In the genomic region with DNA sequence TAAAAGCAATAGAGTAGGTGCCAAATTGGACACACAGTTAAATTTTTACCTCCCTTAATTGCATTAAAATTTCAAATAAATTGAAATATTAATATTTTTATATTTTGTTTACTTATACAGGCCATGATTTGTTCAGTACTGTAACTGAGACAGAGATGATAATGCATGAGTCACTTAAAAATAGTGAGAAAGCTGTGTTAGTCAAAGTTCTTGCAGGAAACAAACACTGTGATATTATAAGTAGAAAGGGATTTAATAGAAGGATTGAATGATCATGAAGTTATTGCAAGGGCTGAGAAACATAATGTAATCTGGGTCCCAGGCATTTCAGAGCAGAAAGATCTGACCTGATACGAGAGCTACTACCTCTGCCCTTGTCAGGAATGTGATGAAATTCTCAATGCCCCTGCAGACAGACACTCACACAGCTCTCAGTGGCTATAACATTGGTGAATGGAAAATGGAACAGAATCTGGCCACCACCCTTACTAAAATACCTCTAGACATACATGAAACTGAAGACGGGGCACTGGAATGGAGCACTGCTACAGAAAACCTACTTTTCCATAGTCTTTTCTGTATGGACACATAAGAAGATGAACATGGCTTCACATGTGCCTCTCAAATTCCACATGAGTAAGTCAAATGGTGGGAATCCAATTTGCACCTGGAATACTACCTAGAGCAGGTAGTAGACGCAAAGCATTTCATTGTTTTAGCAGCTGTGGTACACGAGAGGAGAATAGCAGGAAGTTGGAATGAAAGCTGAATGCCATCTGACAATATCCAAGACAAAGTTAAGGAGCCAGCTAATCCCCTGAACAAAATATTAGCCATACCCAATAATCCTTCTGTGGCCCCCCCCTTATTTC, we compare ENCODE assay signal across 3 cellular contexts.
TF ChIP-seq lines count a peak whose summit lies in the region.

No MANE protein-coding gene starts in this region.

TF ChIP-seq in A549, 52 proteins besides CTCF, POLR2A, EP300 and RAD21 (continued from another document):
- TF ChIP-seq JUNB (IDR thresholded peaks at IDR 0.05) (0 out of 2 replicates have a peak, but pooled peaks have one; percentile 25), CEBPB (IDR thresholded peaks at IDR 0.05) (no peak), RARB (CRISPR knock-in tag; IDR thresholded peaks at IDR 0.05) (no peak), NPAS2 (CRISPR knock-in tag; IDR thresholded peaks at IDR 0.05; ENCODE audit: borderline replicate concordance) (no peak), CBX2 (IDR thresholded peaks at IDR 0.05; ENCODE audit: borderline replicate concordance, low read depth) (no peak), CHD4 (IDR thresholded peaks at IDR 0.05; ENCODE audit: borderline replicate concordance) (no peak)
- TF ChIP-seq, protein P1, sequence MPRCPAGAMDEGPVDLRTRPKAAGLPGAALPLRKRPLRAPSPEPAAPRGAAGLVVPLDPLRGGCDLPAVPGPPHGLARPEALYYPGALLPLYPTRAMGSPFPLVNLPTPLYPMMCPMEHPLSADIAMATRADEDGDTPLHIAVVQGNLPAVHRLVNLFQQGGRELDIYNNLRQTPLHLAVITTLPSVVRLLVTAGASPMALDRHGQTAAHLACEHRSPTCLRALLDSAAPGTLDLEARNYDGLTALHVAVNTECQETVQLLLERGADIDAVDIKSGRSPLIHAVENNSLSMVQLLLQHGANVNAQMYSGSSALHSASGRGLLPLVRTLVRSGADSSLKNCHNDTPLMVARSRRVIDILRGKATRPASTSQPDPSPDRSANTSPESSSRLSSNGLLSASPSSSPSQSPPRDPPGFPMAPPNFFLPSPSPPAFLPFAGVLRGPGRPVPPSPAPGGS (IDR thresholded peaks at IDR 0.05) = no peak
- TF ChIP-seq, protein P2, sequence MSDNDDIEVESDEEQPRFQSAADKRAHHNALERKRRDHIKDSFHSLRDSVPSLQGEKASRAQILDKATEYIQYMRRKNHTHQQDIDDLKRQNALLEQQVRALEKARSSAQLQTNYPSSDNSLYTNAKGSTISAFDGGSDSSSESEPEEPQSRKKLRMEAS (IDR thresholded peaks at IDR 0.05) = 0 out of 2 replicates have a peak, but pooled peaks have one; percentile 8
- TF ChIP-seq, protein P3, sequence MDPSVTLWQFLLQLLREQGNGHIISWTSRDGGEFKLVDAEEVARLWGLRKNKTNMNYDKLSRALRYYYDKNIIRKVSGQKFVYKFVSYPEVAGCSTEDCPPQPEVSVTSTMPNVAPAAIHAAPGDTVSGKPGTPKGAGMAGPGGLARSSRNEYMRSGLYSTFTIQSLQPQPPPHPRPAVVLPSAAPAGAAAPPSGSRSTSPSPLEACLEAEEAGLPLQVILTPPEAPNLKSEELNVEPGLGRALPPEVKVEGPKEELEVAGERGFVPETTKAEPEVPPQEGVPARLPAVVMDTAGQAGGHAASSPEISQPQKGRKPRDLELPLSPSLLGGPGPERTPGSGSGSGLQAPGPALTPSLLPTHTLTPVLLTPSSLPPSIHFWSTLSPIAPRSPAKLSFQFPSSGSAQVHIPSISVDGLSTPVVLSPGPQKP (IDR thresholded peaks at IDR 0.05; ENCODE audit: low read depth, low read length) = no peak

TF ChIP-seq in WTC11, 78 proteins besides CTCF, POLR2A, EP300 and RAD21 (continued from another document and continues in another):
- TF ChIP-seq, protein P4, sequence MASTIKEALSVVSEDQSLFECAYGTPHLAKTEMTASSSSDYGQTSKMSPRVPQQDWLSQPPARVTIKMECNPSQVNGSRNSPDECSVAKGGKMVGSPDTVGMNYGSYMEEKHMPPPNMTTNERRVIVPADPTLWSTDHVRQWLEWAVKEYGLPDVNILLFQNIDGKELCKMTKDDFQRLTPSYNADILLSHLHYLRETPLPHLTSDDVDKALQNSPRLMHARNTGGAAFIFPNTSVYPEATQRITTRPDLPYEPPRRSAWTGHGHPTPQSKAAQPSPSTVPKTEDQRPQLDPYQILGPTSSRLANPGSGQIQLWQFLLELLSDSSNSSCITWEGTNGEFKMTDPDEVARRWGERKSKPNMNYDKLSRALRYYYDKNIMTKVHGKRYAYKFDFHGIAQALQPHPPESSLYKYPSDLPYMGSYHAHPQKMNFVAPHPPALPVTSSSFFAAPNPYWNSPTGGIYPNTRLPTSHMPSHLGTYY (CRISPR knock-in tag; IDR thresholded peaks at IDR 0.05) = no peak
- TF ChIP-seq, protein P2 (CRISPR knock-in tag; IDR thresholded peaks at IDR 0.05) = no peak
- TF ChIP-seq, protein P5, sequence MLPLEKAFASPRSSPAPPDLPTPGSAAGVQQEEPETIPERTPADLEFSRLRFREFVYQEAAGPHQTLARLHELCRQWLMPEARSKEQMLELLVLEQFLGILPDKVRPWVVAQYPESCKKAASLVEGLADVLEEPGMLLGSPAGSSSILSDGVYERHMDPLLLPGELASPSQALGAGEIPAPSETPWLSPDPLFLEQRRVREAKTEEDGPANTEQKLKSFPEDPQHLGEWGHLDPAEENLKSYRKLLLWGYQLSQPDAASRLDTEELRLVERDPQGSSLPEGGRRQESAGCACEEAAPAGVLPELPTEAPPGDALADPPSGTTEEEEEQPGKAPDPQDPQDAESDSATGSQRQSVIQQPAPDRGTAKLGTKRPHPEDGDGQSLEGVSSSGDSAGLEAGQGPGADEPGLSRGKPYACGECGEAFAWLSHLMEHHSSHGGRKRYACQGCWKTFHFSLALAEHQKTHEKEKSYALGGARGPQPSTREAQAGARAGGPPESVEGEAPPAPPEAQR (CRISPR knock-in tag; IDR thresholded peaks at IDR 0.05) = no peak
- TF ChIP-seq TEAD1 (CRISPR knock-in tag; IDR thresholded peaks at IDR 0.05) (no peak), CREM (CRISPR knock-in tag; IDR thresholded peaks at IDR 0.05) (no peak), ZNF121 (CRISPR knock-in tag; IDR thresholded peaks at IDR 0.05) (no peak), NR2C2 (CRISPR knock-in tag; IDR thresholded peaks at IDR 0.05) (no peak), SMAD3 (CRISPR knock-in tag; IDR thresholded peaks at IDR 0.05; ENCODE audit: borderline replicate concordance) (no peak), ZNF423 (CRISPR knock-in tag; IDR thresholded peaks at IDR 0.05) (no peak)
- TF ChIP-seq, protein P6, sequence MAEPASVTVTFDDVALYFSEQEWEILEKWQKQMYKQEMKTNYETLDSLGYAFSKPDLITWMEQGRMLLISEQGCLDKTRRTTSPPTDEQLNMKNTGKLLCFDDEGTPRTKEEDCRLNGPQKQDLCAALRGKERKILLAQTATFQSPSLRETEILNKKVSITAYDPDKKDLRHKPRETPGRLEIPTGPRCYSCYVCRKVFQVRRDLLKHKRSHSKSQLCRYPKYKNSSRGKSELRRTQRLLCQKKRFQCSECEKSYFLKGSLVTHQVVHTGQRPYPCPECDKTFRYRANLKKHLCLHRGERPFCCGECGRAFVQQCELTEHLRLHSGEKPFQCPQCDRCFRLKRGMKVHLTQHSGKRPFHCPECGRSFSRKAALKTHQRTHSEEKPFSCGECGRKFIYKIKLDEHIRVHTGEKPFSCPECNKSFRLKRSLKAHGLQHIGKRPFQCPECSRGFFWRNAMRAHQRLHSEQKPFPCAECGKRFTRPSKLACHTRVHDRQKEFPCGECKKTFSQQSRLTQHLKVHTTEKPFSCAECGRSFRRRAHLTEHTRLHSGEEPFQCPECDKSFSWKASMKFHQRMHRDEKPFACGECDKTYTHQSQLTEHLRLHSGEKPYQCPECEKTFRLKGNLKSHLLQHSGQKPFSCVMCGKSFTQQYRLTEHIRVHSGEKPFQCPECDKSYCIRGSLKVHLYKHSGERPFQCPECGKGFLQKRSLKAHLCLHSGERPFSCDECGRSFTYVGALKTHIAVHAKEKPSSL (CRISPR knock-in tag; conservative IDR thresholded peaks at IDR 0.05) = no peak
- TF ChIP-seq, protein P7, sequence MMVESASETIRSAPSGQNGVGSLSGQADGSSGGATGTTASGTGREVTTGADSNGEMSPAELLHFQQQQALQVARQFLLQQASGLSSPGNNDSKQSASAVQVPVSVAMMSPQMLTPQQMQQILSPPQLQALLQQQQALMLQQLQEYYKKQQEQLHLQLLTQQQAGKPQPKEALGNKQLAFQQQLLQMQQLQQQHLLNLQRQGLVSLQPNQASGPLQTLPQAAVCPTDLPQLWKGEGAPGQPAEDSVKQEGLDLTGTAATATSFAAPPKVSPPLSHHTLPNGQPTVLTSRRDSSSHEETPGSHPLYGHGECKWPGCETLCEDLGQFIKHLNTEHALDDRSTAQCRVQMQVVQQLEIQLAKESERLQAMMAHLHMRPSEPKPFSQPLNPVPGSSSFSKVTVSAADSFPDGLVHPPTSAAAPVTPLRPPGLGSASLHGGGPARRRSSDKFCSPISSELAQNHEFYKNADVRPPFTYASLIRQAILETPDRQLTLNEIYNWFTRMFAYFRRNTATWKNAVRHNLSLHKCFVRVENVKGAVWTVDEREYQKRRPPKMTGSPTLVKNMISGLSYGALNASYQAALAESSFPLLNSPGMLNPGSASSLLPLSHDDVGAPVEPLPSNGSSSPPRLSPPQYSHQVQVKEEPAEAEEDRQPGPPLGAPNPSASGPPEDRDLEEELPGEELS (CRISPR knock-in tag; IDR thresholded peaks at IDR 0.05) = no peak

TF ChIP-seq in SK-N-SH treated with all-trans-retinoic acid at 6 μM for 48 hours, 23 proteins besides CTCF, POLR2A, EP300 and RAD21 (continued from another document):
- no peak for TF ChIP-seq GLIS3 (CRISPR knock-in tag; IDR thresholded peaks at IDR 0.05)
- no peak for TF ChIP-seq PPARA (CRISPR knock-in tag; IDR thresholded peaks at IDR 0.05; ENCODE audit: borderline replicate concordance)
- TF ChIP-seq ARNTL (CRISPR knock-in tag; IDR thresholded peaks at IDR 0.05; ENCODE audit: borderline replicate concordance, low read depth) = no peak
- TF ChIP-seq, protein P8, sequence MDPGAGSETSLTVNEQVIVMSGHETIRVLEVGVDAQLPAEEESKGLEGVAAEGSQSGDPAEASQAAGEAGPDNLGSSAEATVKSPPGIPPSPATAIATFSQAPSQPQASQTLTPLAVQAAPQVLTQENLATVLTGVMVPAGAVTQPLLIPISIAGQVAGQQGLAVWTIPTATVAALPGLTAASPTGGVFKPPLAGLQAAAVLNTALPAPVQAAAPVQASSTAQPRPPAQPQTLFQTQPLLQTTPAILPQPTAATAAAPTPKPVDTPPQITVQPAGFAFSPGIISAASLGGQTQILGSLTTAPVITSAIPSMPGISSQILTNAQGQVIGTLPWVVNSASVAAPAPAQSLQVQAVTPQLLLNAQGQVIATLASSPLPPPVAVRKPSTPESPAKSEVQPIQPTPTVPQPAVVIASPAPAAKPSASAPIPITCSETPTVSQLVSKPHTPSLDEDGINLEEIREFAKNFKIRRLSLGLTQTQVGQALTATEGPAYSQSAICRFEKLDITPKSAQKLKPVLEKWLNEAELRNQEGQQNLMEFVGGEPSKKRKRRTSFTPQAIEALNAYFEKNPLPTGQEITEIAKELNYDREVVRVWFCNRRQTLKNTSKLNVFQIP (CRISPR knock-in tag; IDR thresholded peaks at IDR 0.05; ENCODE audit: borderline replicate concordance, low read depth) = no peak
- TF ChIP-seq TCF4 (CRISPR knock-in tag; IDR thresholded peaks at IDR 0.05; ENCODE audit: borderline replicate concordance) = no peak
- TF ChIP-seq ZNF8 (CRISPR knock-in tag; IDR thresholded peaks at IDR 0.05) = no peak
- TF ChIP-seq ZFP3 (CRISPR knock-in tag; IDR thresholded peaks at IDR 0.05) = no peak
- TF ChIP-seq, protein P9, sequence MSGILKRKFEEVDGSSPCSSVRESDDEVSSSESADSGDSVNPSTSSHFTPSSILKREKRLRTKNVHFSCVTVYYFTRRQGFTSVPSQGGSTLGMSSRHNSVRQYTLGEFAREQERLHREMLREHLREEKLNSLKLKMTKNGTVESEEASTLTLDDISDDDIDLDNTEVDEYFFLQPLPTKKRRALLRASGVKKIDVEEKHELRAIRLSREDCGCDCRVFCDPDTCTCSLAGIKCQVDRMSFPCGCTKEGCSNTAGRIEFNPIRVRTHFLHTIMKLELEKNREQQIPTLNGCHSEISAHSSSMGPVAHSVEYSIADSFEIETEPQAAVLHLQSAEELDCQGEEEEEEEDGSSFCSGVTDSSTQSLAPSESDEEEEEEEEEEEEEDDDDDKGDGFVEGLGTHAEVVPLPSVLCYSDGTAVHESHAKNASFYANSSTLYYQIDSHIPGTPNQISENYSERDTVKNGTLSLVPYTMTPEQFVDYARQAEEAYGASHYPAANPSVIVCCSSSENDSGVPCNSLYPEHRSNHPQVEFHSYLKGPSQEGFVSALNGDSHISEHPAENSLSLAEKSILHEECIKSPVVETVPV (CRISPR knock-in tag; IDR thresholded peaks at IDR 0.05) = no peak
